ENCODE assay signal across 16 cellular contexts in the genomic region with DNA sequence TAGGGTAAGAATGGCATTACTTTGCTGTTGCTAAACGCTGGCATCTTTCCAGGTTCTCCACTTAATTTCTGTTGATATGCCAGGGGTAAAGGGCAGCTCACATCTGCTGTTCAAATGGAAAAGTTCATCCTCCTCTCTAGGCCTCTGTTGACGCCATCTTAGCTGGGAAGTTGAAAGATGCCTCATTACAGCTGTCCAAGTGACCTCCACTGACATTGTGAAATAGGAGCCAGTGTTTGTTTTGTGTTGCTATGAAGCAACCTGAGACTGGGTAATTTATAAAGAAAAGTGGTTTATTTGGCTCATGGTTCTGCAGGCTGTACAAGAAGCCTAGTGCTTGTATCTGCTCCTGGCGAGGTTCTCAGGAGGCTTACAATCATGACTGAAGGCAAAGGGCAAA. TPM values are rescaled to one million over a fixed set of nuclear protein-coding genes. Genes with fewer than 3 reads are reported as not detected.
DNase-seq lines count a peak whose midpoint lies in the region; ATAC-seq, FAIRE-seq and TF ChIP-seq lines count a peak whose summit lies in the region.
"Had no signal": no experiment of that assay in that cellular context is flagged by ENCODE, and none has a peak within 500 bp of the region (broad histone marks: within the 10 kb centered on the region; RNA-seq: fewer than 3 reads in every experiment).

No MANE protein-coding gene starts in this region.

- no peak for FAIRE-seq in A549 (lab: Jason Lieb, UNC)
- FAIRE-seq: GM18507, kidney had no signal

- ATAC-seq in A549 (no peak), GM19397 (IDR thresholded peaks at IDR 0.05; ENCODE audit: unreplicated experiment) (no peak)
- ATAC-seq: activated CD8-positive, alpha-beta T cell treated with anti-CD3 and anti-CD28 coated beads for 36 hours had no signal

- TF ChIP-seq CTCF in A549 (IDR thresholded peaks at IDR 0.05), result no peak
- no peak for TF ChIP-seq CTCF in HEK293 (tag by site-specific recombination; IDR thresholded peaks at IDR 0.05)
- no peak for TF ChIP-seq CTCF in GM10266 (IDR thresholded peaks at IDR 0.05; ENCODE audit: control insufficient read depth, insufficient read depth, low read depth, missing control alignments)

- DNase-seq in A549 (ENCODE audit: low read depth in 1 of 2, low spot score in 1 of 2) (peak in 1 of 2 experiments; percentile 48), SHP77 treated with DMSO at 0.1 percent for 48 hours (lab: John Stamatoyannopoulos, UW) (peak; percentile 10), hepatic stellate cell (ENCODE audit: low spot score) (peak; percentile 5), ecto neural progenitor cell (ENCODE audit: low spot score) (no peak), GM10266 (ENCODE audit: extremely low spot score) (no peak)
- no peak for DNase-seq in activated T-cell treated with anti-CD3 and anti-CD28 coated beads, Interleukin-2, amount 50 U/mL, for 48 hours
- DNase-seq: activated CD8-positive, alpha-beta T cell treated with anti-CD3 and anti-CD28 coated beads for 36 hours; activated naive CD4-positive, alpha-beta T cell treated with anti-CD3 and anti-CD28 coated beads for 36 hours; cerebellar nuclear complex; foreskin melanocyte; kidney; NCI-H2081; T1000 had no signal

- H3K9me3 ChIP-seq in A549 (peaks cover 10% of the 10 kb centered on the region; the same call in 2 of the 3 replicates), HEK293 (ENCODE audit: control insufficient read depth, insufficient read depth, low read depth, low read length) (no peaks in the 10 kb centered on the region)

- no peak for TF ChIP-seq POLR2A in A549 (IDR thresholded peaks at IDR 0.05; ENCODE audit: low read length)

- CTCF ChIA-PET in A549 (lab: Yijun Ruan, JAX) (no interaction called here), HEK293 (lab: Yijun Ruan, JAX) (no interaction called here)

- no peaks in the 10 kb centered on the region for H3K36me3 ChIP-seq in HEK293 (ENCODE audit: control insufficient read depth in 2 of 2, insufficient read depth in 1 of 2, low read length in 2 of 2)

- TF ChIP-seq EP300 in A549 (IDR thresholded peaks at IDR 0.05), result no peak

- POLR2A ChIA-PET in A549 (lab: Yijun Ruan, JAX) (no interaction called here), HEK293 (lab: Yijun Ruan, JAX) (no interaction called here)

- H3K4me3 ChIP-seq in A549, result no peak overlapping the region
- H3K4me3 ChIP-seq in HEK293 (ENCODE audit: low read depth, low read length), result no peak overlapping the region

- H3K27ac ChIP-seq in A549 (no peak overlapping the region), HEK293 (ENCODE audit: extremely low read depth, low read depth, low read length) (no peak overlapping the region)

- H3K4me2 ChIP-seq in A549, result no peak overlapping the region

- H3K4me1 ChIP-seq in A549, result no peaks in the 10 kb centered on the region
- no peaks in the 10 kb centered on the region for H3K4me1 ChIP-seq in HEK293 (ENCODE audit: control insufficient read depth, insufficient read depth, low read length)

- no peak for TF ChIP-seq RAD21 in A549 (conservative IDR thresholded peaks at IDR 0.05 in 1 of 2, IDR thresholded peaks at IDR 0.05 in 1 of 2)

- WGBS in A549 (ENCODE audit: missing lambda C conversion rate), result 37% methylated on average over 3 of the region's 3 CpGs

TF ChIP-seq in A549, 52 proteins besides CTCF, POLR2A, EP300 and RAD21:
- TF ChIP-seq CEBPB (IDR thresholded peaks at IDR 0.05) (peak; percentile 47; a peak in 2 of 4 replicates), ZFP36 (IDR thresholded peaks at IDR 0.05; ENCODE audit: borderline replicate concordance, partially characterized antibody) (no peak)

TF ChIP-seq in HEK293, 187 proteins besides CTCF, POLR2A, EP300 and RAD21:
- TF ChIP-seq ZNF624 (tag by site-specific recombination; IDR thresholded peaks at IDR 0.05) (no peak), ZNF16 (tag by site-specific recombination; IDR thresholded peaks at IDR 0.05; ENCODE audit: low read depth) (no peak), KLF1 (tag by site-specific recombination; IDR thresholded peaks at IDR 0.05) (no peak), SETDB1 (IDR thresholded peaks at IDR 0.05; ENCODE audit: insufficient read length, low read length) (peak; percentile 24), ZNF248 (tag by site-specific recombination; IDR thresholded peaks at IDR 0.05) (no peak), ZNF324 (tag by site-specific recombination; IDR thresholded peaks at IDR 0.05) (no peak), ZNF473 (tag by site-specific recombination; IDR thresholded peaks at IDR 0.05) (no peak), ZNF670 (tag by site-specific recombination; IDR thresholded peaks at IDR 0.05; ENCODE audit: low read depth) (no peak)

RNA-seq across cellular contexts. Expression of gene ADAM21, which starts 3.3 kb away (rescaled TPM):
- polyA plus RNA-seq in A549 (2011; rRNA removed) (0.12 and 0.20 TPM in 2 replicates), A549 (2017; fragmentation: RNase III; extraction: RNeasy Plus Mini Kit Qiagen cat#74134 plus additional on column Dnase treatment) (0.04 to 0.05 TPM (median 0.04 TPM) in 3 replicates)
- 0.01 and 0.03 TPM in 2 replicates for polyA plus RNA-seq in A549 (2012; cell fraction: cytosol; rRNA removed)
- 0.02 and 0.04 TPM in 2 replicates for polyA plus RNA-seq in A549 (2012; cell fraction: nucleus; rRNA removed)
- polyA minus RNA-seq in A549 (2011; rRNA and poly(A)+ RNA removed), result not detected in 2 replicates

RNA-seq across cellular contexts. Expression of gene SYNJ2BP, which starts 31.7 kb away (rescaled TPM):
- polyA plus RNA-seq in A549 (2011; rRNA removed) (30.0 and 31.9 TPM in 2 replicates), A549 (2017; fragmentation: RNase III; extraction: RNeasy Plus Mini Kit Qiagen cat#74134 plus additional on column Dnase treatment) (13.0 to 14.8 TPM (median 14.0 TPM) in 3 replicates)
- 6.5 and 8.0 TPM in 2 replicates for polyA plus RNA-seq in A549 (2012; cell fraction: cytosol; rRNA removed)
- polyA plus RNA-seq in A549 (2012; cell fraction: nucleus; rRNA removed), result 2.5 and 3.3 TPM in 2 replicates
- 9.6 and 12.5 TPM in 2 replicates for polyA minus RNA-seq in A549 (2011; rRNA and poly(A)+ RNA removed)

Comparison
In these comparisons a context has a peak if more than half of its experiments do, and no peak if none do; other contexts are left out.
1. DNase-seq: peak in SHP77 treated with DMSO at 0.1 percent for 48 hours (single experiment) and hepatic stellate cell (single experiment); none in ecto neural progenitor cell (single experiment), activated T-cell treated with anti-CD3 and anti-CD28 coated beads, Interleukin-2, amount 50 U/mL, for 48 hours (0 of 2) and GM10266 (single experiment).